In genomic region chr17:65137076-65137935, GRCh38 we compare ENCODE assay signal across 1 cellular context.
A peak's percentile ranks its signal among the peaks of the same experiment; 100 is the strongest.
TF ChIP-seq lines count a peak whose summit lies in the region.

Gene RGS9, plus strand, starts transcription at chr17:65137370. Its CDS starts 171 bp downstream, at chr17:65137541.

TF ChIP-seq in HepG2, 621 proteins besides CTCF, POLR2A, EP300 and RAD21 (continued from another document and continues in another):
- no peak for TF ChIP-seq LBX2 (CRISPR knock-in tag; IDR thresholded peaks at IDR 0.05; ENCODE audit: borderline replicate concordance)
- TF ChIP-seq TEF (CRISPR knock-in tag; IDR thresholded peaks at IDR 0.05): no peak
- no peak for TF ChIP-seq ZNF256 (CRISPR knock-in tag; conservative IDR thresholded peaks at IDR 0.05)
- TF ChIP-seq RARG (CRISPR knock-in tag; IDR thresholded peaks at IDR 0.05; ENCODE audit: low read depth): no peak
- no peak for TF ChIP-seq ASH2L (IDR thresholded peaks at IDR 0.05; ENCODE audit: insufficient read length, low read depth, low read length)
- TF ChIP-seq ZNF44 (CRISPR knock-in tag; IDR thresholded peaks at IDR 0.05): no peak
- no peak for TF ChIP-seq SIN3A (IDR thresholded peaks at IDR 0.05; ENCODE audit: borderline replicate concordance, low read depth, low read length)
- no peak for TF ChIP-seq DMTF1 (CRISPR knock-in tag; IDR thresholded peaks at IDR 0.05)
- peak; percentile 77; the same call in 1 of the 2 replicates for TF ChIP-seq ZNF614 (CRISPR knock-in tag; IDR thresholded peaks at IDR 0.05; ENCODE audit: borderline replicate concordance)
- no peak for TF ChIP-seq TBX3 (IDR thresholded peaks at IDR 0.05; ENCODE audit: borderline replicate concordance)
- TF ChIP-seq KLF12 (CRISPR knock-in tag; IDR thresholded peaks at IDR 0.05; ENCODE audit: borderline replicate concordance): no peak
- no peak for TF ChIP-seq EEA1 (CRISPR knock-in tag; IDR thresholded peaks at IDR 0.05; ENCODE audit: borderline replicate concordance)
- TF ChIP-seq SCMH1 (CRISPR knock-in tag; IDR thresholded peaks at IDR 0.05; ENCODE audit: borderline replicate concordance): no peak
- no peak for TF ChIP-seq BCL3 (CRISPR knock-in tag; IDR thresholded peaks at IDR 0.05)
- peak; percentile 43; the same call in 1 of the 2 replicates for TF ChIP-seq ZBTB20 (CRISPR knock-in tag; IDR thresholded peaks at IDR 0.05; ENCODE audit: borderline replicate concordance, low read depth)
- peak; percentile 76 for TF ChIP-seq ZNF687 (CRISPR knock-in tag; IDR thresholded peaks at IDR 0.05)
- no peak for TF ChIP-seq PHF8 (CRISPR knock-in tag; IDR thresholded peaks at IDR 0.05)
- no peak for TF ChIP-seq JUNB (CRISPR knock-in tag; IDR thresholded peaks at IDR 0.05; ENCODE audit: borderline replicate concordance)
- TF ChIP-seq ZNF788 (CRISPR knock-in tag; IDR thresholded peaks at IDR 0.05; ENCODE audit: borderline replicate concordance): peak; percentile 41; the same call in 1 of the 2 replicates
- TF ChIP-seq ZNF570 (CRISPR knock-in tag; IDR thresholded peaks at IDR 0.05; ENCODE audit: borderline replicate concordance): no peak
- TF ChIP-seq ZNF7 (CRISPR knock-in tag; IDR thresholded peaks at IDR 0.05): no peak
- no peak for TF ChIP-seq KLF11 (CRISPR knock-in tag; IDR thresholded peaks at IDR 0.05)
- TF ChIP-seq ZNF773 (CRISPR knock-in tag; IDR thresholded peaks at IDR 0.05; ENCODE audit: borderline replicate concordance): no peak
- no peak for TF ChIP-seq ZBTB7A (CRISPR knock-in tag; IDR thresholded peaks at IDR 0.05)
- no peak for TF ChIP-seq PREB (CRISPR knock-in tag; IDR thresholded peaks at IDR 0.05)
- TF ChIP-seq HOXA9 (CRISPR knock-in tag; IDR thresholded peaks at IDR 0.05; ENCODE audit: borderline replicate concordance): no peak
- no peak for TF ChIP-seq ZNF597 (CRISPR knock-in tag; IDR thresholded peaks at IDR 0.05)
- TF ChIP-seq RARA (CRISPR knock-in tag; IDR thresholded peaks at IDR 0.05): no peak
- no peak for TF ChIP-seq ZNF317 (CRISPR knock-in tag; IDR thresholded peaks at IDR 0.05)
- peak; percentile 39; the same call in 1 of the 2 replicates for TF ChIP-seq GFI1 (CRISPR knock-in tag; IDR thresholded peaks at IDR 0.05; ENCODE audit: borderline replicate concordance)
- TF ChIP-seq ZSCAN20 (CRISPR knock-in tag; IDR thresholded peaks at IDR 0.05; ENCODE audit: borderline replicate concordance): no peak
- TF ChIP-seq STAT5B (CRISPR knock-in tag; IDR thresholded peaks at IDR 0.05): no peak
- TF ChIP-seq ISL2 (CRISPR knock-in tag; IDR thresholded peaks at IDR 0.05): no peak
- TF ChIP-seq KDM5A (IDR thresholded peaks at IDR 0.05; ENCODE audit: borderline replicate concordance, low read length): no peak
- no peak for TF ChIP-seq GPBP1L1 (CRISPR knock-in tag; IDR thresholded peaks at IDR 0.05)
- no peak for TF ChIP-seq GATA4 (IDR thresholded peaks at IDR 0.05; ENCODE audit: borderline replicate concordance, low read depth)
- TF ChIP-seq ZNF280B (CRISPR knock-in tag; IDR thresholded peaks at IDR 0.05; ENCODE audit: borderline replicate concordance): 0 out of 2 replicates have a peak, but pooled peaks have one; percentile 22
- TF ChIP-seq ZNF816 (CRISPR knock-in tag; IDR thresholded peaks at IDR 0.05; ENCODE audit: borderline replicate concordance): no peak
- peak; percentile 22; the same call in 1 of the 2 replicates for TF ChIP-seq SOX5 (CRISPR knock-in tag; IDR thresholded peaks at IDR 0.05; ENCODE audit: borderline replicate concordance)
- TF ChIP-seq HOMEZ (CRISPR knock-in tag; IDR thresholded peaks at IDR 0.05; ENCODE audit: low read depth): 0 out of 2 replicates have a peak, but pooled peaks have one; percentile 15
- TF ChIP-seq ZNF274 (CRISPR knock-in tag; IDR thresholded peaks at IDR 0.05): no peak
- no peak for TF ChIP-seq NR0B2 (CRISPR knock-in tag; IDR thresholded peaks at IDR 0.05)
- TF ChIP-seq EZH2 (conservative IDR thresholded peaks at IDR 0.05; ENCODE audit: low read depth, low read length): no peak
- peak; percentile 59; the same call in 1 of the 2 replicates for TF ChIP-seq MYC (CRISPR knock-in tag; IDR thresholded peaks at IDR 0.05; ENCODE audit: borderline replicate concordance)
- no peak for TF ChIP-seq ETV6 (CRISPR knock-in tag; conservative IDR thresholded peaks at IDR 0.05)
- TF ChIP-seq DNMT1 (CRISPR knock-in tag; IDR thresholded peaks at IDR 0.05): no peak
- no peak for TF ChIP-seq ZNF652 (CRISPR knock-in tag; IDR thresholded peaks at IDR 0.05; ENCODE audit: borderline replicate concordance, low read depth)
- TF ChIP-seq NFYB (CRISPR knock-in tag; IDR thresholded peaks at IDR 0.05): peak; percentile 82
- no peak for TF ChIP-seq IKZF1 (IDR thresholded peaks at IDR 0.05)
- peak; percentile 63; the same call in 1 of the 2 replicates for TF ChIP-seq ARID2 (CRISPR knock-in tag; IDR thresholded peaks at IDR 0.05; ENCODE audit: borderline replicate concordance)
- no peak for TF ChIP-seq SMARCE1 (IDR thresholded peaks at IDR 0.05; ENCODE audit: borderline replicate concordance)
